In genomic region chr22:28012811-28013460, GRCh38 we compare ENCODE assay signal across 14 cellular contexts.
"Had no signal": no experiment of that assay in that cellular context is flagged by ENCODE, and none has a peak within 500 bp of the region (broad histone marks: within the 10 kb centered on the region; RNA-seq: fewer than 3 reads in every experiment).

No MANE protein-coding gene starts in this region.

- H3K4me3 Mint-ChIP-seq: activated naive CD4-positive, alpha-beta T cell treated with anti-CD3 and anti-CD28 coated beads, Interleukin-2, amount 50 U/mL, for 24 hours; endodermal cell; neural crest cell; stimulated activated effector memory CD8-positive, alpha-beta T cell treated with anti-CD3 and anti-CD28 coated beads, Interleukin-12 subunit alpha, Interleukin-12 subunit beta, amount 100 ng/mL, for 72 hours; WTC11 had no signal

- H3K4me3 ChIP-seq: body of pancreas, tibial artery had no signal

- H3K4me1 ChIP-seq: parathyroid adenoma had no signal

- H3K9me3 ChIP-seq: body of pancreas, tibial artery had no signal

- H3K27ac Mint-ChIP-seq: activated naive CD4-positive, alpha-beta T cell treated with anti-CD3 and anti-CD28 coated beads, Interleukin-2, amount 50 U/mL, for 24 hours; endodermal cell; stimulated activated effector memory CD8-positive, alpha-beta T cell treated with anti-CD3 and anti-CD28 coated beads, Interleukin-12 subunit alpha, Interleukin-12 subunit beta, amount 100 ng/mL, for 72 hours; WTC11 had no signal

- H3K27me3 ChIP-seq: body of pancreas, tibial artery had no signal

- H3K9me3 Mint-ChIP-seq: activated naive CD4-positive, alpha-beta T cell treated with anti-CD3 and anti-CD28 coated beads, Interleukin-2, amount 50 U/mL, for 24 hours; endodermal cell; neural crest cell; stimulated activated effector memory CD8-positive, alpha-beta T cell treated with anti-CD3 and anti-CD28 coated beads, Interleukin-12 subunit alpha, Interleukin-12 subunit beta, amount 100 ng/mL, for 72 hours; WTC11 had no signal

- H3K27me3 Mint-ChIP-seq: activated naive CD4-positive, alpha-beta T cell treated with anti-CD3 and anti-CD28 coated beads, Interleukin-2, amount 50 U/mL, for 24 hours had no signal

- H3K4me1 Mint-ChIP-seq: activated naive CD4-positive, alpha-beta T cell treated with anti-CD3 and anti-CD28 coated beads, Interleukin-2, amount 50 U/mL, for 24 hours; stimulated activated effector memory CD8-positive, alpha-beta T cell treated with anti-CD3 and anti-CD28 coated beads, Interleukin-12 subunit alpha, Interleukin-12 subunit beta, amount 100 ng/mL, for 72 hours; WTC11 had no signal

- H3K36me3 Mint-ChIP-seq: activated naive CD4-positive, alpha-beta T cell treated with anti-CD3 and anti-CD28 coated beads, Interleukin-2, amount 50 U/mL, for 24 hours; stimulated activated effector memory CD8-positive, alpha-beta T cell treated with anti-CD3 and anti-CD28 coated beads, Interleukin-12 subunit alpha, Interleukin-12 subunit beta, amount 100 ng/mL, for 72 hours; WTC11 had no signal

- DNase-seq: activated CD4-positive, alpha-beta T cell treated with anti-CD3 and anti-CD28 coated beads for 48 hours; amniotic stem cell; body of pancreas; endodermal cell; foreskin melanocyte; mesendoderm; small intestine had no signal

- H3K27ac ChIP-seq: body of pancreas, parathyroid adenoma, tibial artery had no signal

- ATAC-seq: body of pancreas; left lobe of liver; stimulated activated effector memory CD8-positive, alpha-beta T cell treated with anti-CD3 and anti-CD28 coated beads, Interleukin-12 subunit alpha, Interleukin-12 subunit beta, amount 100 ng/mL, for 72 hours had no signal
